Comparison of ENCODE assay signal across 17 cellular contexts in genomic region chr18:10516078-10516477, GRCh38. TPM values are rescaled to one million over a fixed set of nuclear protein-coding genes. Genes with fewer than 3 reads are reported as not detected.
DNase-seq lines count a peak whose midpoint lies in the region; ATAC-seq, FAIRE-seq and TF ChIP-seq lines count a peak whose summit lies in the region.
"Had no signal": no experiment of that assay in that cellular context is flagged by ENCODE, and none has a peak within 500 bp of the region (broad histone marks: within the 10 kb centered on the region; RNA-seq: fewer than 3 reads in every experiment).

No MANE protein-coding gene starts in this region.

- H3K36me3 ChIP-seq in SK-N-MC (ENCODE audit: insufficient read depth, low read length): no peaks in the 10 kb centered on the region
- H3K36me3 ChIP-seq in adipocyte (ENCODE audit: control insufficient read depth, insufficient read depth, low read length, severe bottlenecking): no peaks in the 10 kb centered on the region
- no peaks in the 10 kb centered on the region for H3K36me3 ChIP-seq in mesenchymal stem cell (ENCODE audit: control insufficient read depth in 1 of 2, insufficient read depth in 2 of 2, low read depth in 1 of 2, low read length in 2 of 2)
- H3K36me3 ChIP-seq in tibial artery: no peaks in the 10 kb centered on the region
- H3K36me3 ChIP-seq in neural progenitor cell: no peaks in the 10 kb centered on the region
- no peaks in the 10 kb centered on the region for H3K36me3 ChIP-seq in HepG2 (replicated peaks in 1 of 2; ENCODE audit: control insufficient read depth in 1 of 2, insufficient read depth in 2 of 2, low read length in 2 of 2)
- H3K36me3 ChIP-seq: BE2C had no signal

- H3K4me3 ChIP-seq in SK-N-MC: no peak overlapping the region
- H3K4me3 ChIP-seq in adipocyte (ENCODE audit: low read length): no peak overlapping the region
- H3K4me3 ChIP-seq in mesenchymal stem cell (ENCODE audit: insufficient read depth in 1 of 2, low read depth in 1 of 2, low read length in 2 of 2): no peak overlapping the region
- no peak overlapping the region for H3K4me3 ChIP-seq in tibial artery
- no peak overlapping the region for H3K4me3 ChIP-seq in neural progenitor cell
- H3K4me3 ChIP-seq in HepG2 (replicated peaks in 1 of 3; ENCODE audit: insufficient read depth in 1 of 3, low read depth in 2 of 3, low read length in 3 of 3): no peak overlapping the region
- H3K4me3 ChIP-seq: A549, GM23338 had no signal

- ATAC-seq in HepG2: no peak
- ATAC-seq: A549, GM23338 had no signal

- in situ Hi-C loops in HepG2 (cut with HindIII; ENCODE audit: extremely low pct_ligation_motif_present, low pct_unique_long_range_greater_than_20kb) (no loop called here), G401 (cut with HindIII; ENCODE audit: low sequenced_read_pairs) (no loop called here)

- no peaks in the 10 kb centered on the region for H3K27me3 Mint-ChIP-seq in neural progenitor cell (ENCODE audit: insufficient read depth, low read depth)

- H3K27me3 ChIP-seq in adipocyte (replicated peaks; ENCODE audit: control insufficient read depth, insufficient read depth, low read length) (peaks cover 3% of the 10 kb centered on the region), mesenchymal stem cell (ENCODE audit: control insufficient read depth in 1 of 2, insufficient read depth in 1 of 2, low read length in 2 of 2) (peaks cover 3 to 50% of the 10 kb centered on the region in 2 experiments), tibial artery (no peaks in the 10 kb centered on the region), neural progenitor cell (no peaks in the 10 kb centered on the region), HepG2 (ENCODE audit: control insufficient read depth in 1 of 2, insufficient read depth in 2 of 2, low read length in 2 of 2) (peaks cover 2 to 15% of the 10 kb centered on the region in 2 experiments; a peak in 3 of 5 replicates)

- H3K27ac ChIP-seq in SK-N-MC: peak overlapping the region; percentile 97
- no peak overlapping the region for H3K27ac ChIP-seq in mesenchymal stem cell (ENCODE audit: low read length, poor library complexity, severe bottlenecking)
- peak overlapping the region; percentile 59 to 69 for H3K27ac ChIP-seq in tibial artery
- no peak overlapping the region for H3K27ac ChIP-seq in neural progenitor cell
- no peak overlapping the region for H3K27ac ChIP-seq in HepG2 (ENCODE audit: extremely low read length, insufficient read depth, low read length)
- H3K27ac ChIP-seq: A549, C4-2B, HL-60 had no signal

- TF ChIP-seq EP300 in HepG2 (IDR thresholded peaks at IDR 0.05; ENCODE audit: low read depth in 2 of 2, low read length in 2 of 2) (no peak), HepG2 (CRISPR knock-in tag; IDR thresholded peaks at IDR 0.05; ENCODE audit: borderline replicate concordance) (no peak)

- H2BK12ac ChIP-seq in mesenchymal stem cell (ENCODE audit: low read length in 2 of 2): peak overlapping the region; percentile 22 to 25

- intact Hi-C loops in tibial artery (cut with DNase I; ENCODE audit: low total_unique reads): no loop called here
- intact Hi-C loops in HepG2 (cut with micrococcal nuclease; ENCODE audit: unreplicated experiment): no loop called here

- H4K20me1 ChIP-seq in neural progenitor cell (ENCODE audit: low read depth) (no peaks in the 10 kb centered on the region), HepG2 (ENCODE audit: insufficient read depth, low read length) (no peaks in the 10 kb centered on the region)

- H3K18ac ChIP-seq in mesenchymal stem cell (ENCODE audit: low read depth in 1 of 2, low read length in 2 of 2): peak overlapping the region; percentile 8 to 26

- no peak for FAIRE-seq in HepG2 (lab: Jason Lieb, UNC)
- FAIRE-seq: A549, G401.6, GM12891 had no signal

- no peak for TF ChIP-seq RAD21 in HepG2 (CRISPR knock-in tag; IDR thresholded peaks at IDR 0.05)

- no peak for TF ChIP-seq CTCF in tibial artery (IDR thresholded peaks at IDR 0.05)
- no peak for TF ChIP-seq CTCF in neural progenitor cell (IDR thresholded peaks at IDR 0.05)
- no peak for TF ChIP-seq CTCF in HepG2 (CRISPR knock-in tag; IDR thresholded peaks at IDR 0.05)

- H3K79me2 ChIP-seq in neural progenitor cell (ENCODE audit: low read depth) (no peaks in the 10 kb centered on the region), HepG2 (ENCODE audit: insufficient read depth, low read length) (no peaks in the 10 kb centered on the region)

- POLR2A ChIA-PET in HepG2 (lab: Yijun Ruan, JAX): no interaction called here

- BruUV-seq in HepG2 (replicated peaks; lab: Mats Ljungman, UMichigan): no TSS peak

- H2BK5ac ChIP-seq in mesenchymal stem cell (ENCODE audit: low read depth, low read length, poor library complexity, severe bottlenecking): no peak overlapping the region

- no peak overlapping the region for H3K23ac ChIP-seq in mesenchymal stem cell (ENCODE audit: low read length in 2 of 2)

- TF ChIP-seq POLR2A in HepG2 (IDR thresholded peaks at IDR 0.05; ENCODE audit: insufficient read depth in 1 of 2, low read depth in 2 of 2, low read length in 2 of 2): no peak

- H3F3A ChIP-seq in neural progenitor cell (ENCODE audit: low read depth): no peaks in the 10 kb centered on the region

- no peaks in the 10 kb centered on the region for H3K79me1 ChIP-seq in mesenchymal stem cell (replicated peaks; ENCODE audit: low read length, poor library complexity, severe bottlenecking)

- CTCF ChIA-PET in HepG2 (lab: Yijun Ruan, JAX; ENCODE audit: low intra/inter-chr PET ratio, low total read pairs): no interaction called here

- H3K36me3 Mint-ChIP-seq in neural progenitor cell: peaks cover 9% of the 10 kb centered on the region
- H3K36me3 Mint-ChIP-seq: CD4-positive, alpha-beta memory T cell had no signal

- H3K9ac ChIP-seq in SK-N-MC (ENCODE audit: insufficient read length): no peak overlapping the region
- peak overlapping the region; percentile 0 for H3K9ac ChIP-seq in adipocyte (ENCODE audit: low read length)
- no peak overlapping the region for H3K9ac ChIP-seq in mesenchymal stem cell (ENCODE audit: low read length)
- H3K9ac ChIP-seq in neural progenitor cell: no peak overlapping the region
- no peak overlapping the region for H3K9ac ChIP-seq in HepG2 (ENCODE audit: insufficient read depth, low read depth, low read length)

- no peak overlapping the region for H3K27ac Mint-ChIP-seq in neural progenitor cell
- H3K27ac Mint-ChIP-seq: CD4-positive, alpha-beta memory T cell; GM23338 had no signal

- H2AFZ ChIP-seq in mesenchymal stem cell (ENCODE audit: low read depth, low read length) (no peak overlapping the region), neural progenitor cell (replicated peaks) (no peak overlapping the region), HepG2 (ENCODE audit: low read length) (no peak overlapping the region)
- H2AFZ ChIP-seq: GM23338 had no signal

- H3K14ac ChIP-seq in mesenchymal stem cell (ENCODE audit: low read length in 2 of 2): no peak overlapping the region

- H4K8ac ChIP-seq in mesenchymal stem cell (ENCODE audit: low read length): no peak overlapping the region

- peaks cover 34% of the 10 kb centered on the region for H3K4me1 ChIP-seq in adipocyte (ENCODE audit: control insufficient read depth, insufficient read depth, low read length)
- peaks cover 5% of the 10 kb centered on the region for H3K4me1 ChIP-seq in mesenchymal stem cell (ENCODE audit: control insufficient read depth, insufficient read depth, low read depth, low read length)
- peaks cover 0 to 50% (median 43%) of the 10 kb centered on the region in 4 donors for H3K4me1 ChIP-seq in tibial artery
- H3K4me1 ChIP-seq in neural progenitor cell: no peaks in the 10 kb centered on the region
- peaks cover 18% of the 10 kb centered on the region for H3K4me1 ChIP-seq in HepG2 (ENCODE audit: insufficient read depth, low read length)
- H3K4me1 ChIP-seq: A549, BE2C had no signal

- H3K4me3 Mint-ChIP-seq in neural progenitor cell: no peak overlapping the region
- H3K4me3 Mint-ChIP-seq: CD4-positive, alpha-beta memory T cell; GM23338 had no signal

- H4K91ac ChIP-seq in mesenchymal stem cell (ENCODE audit: low read length): peak overlapping the region; percentile 54

- WGBS in mesenchymal stem cell: 83% methylated on average over 2 of the region's 2 CpGs
- 38% methylated on average over 2 of the region's 2 CpGs for WGBS in HepG2 (ENCODE audit: low lambda C conversion rate)

- H3K9me3 Mint-ChIP-seq in neural progenitor cell: peaks cover 14% of the 10 kb centered on the region
- H3K9me3 Mint-ChIP-seq: GM23338 had no signal

- H2BK15ac ChIP-seq in mesenchymal stem cell (ENCODE audit: low read depth, poor library complexity, severe bottlenecking): no peak overlapping the region

- peaks cover 30% of the 10 kb centered on the region for H3K4me1 Mint-ChIP-seq in neural progenitor cell
- H3K4me1 Mint-ChIP-seq: GM23338 had no signal

- H2AK5ac ChIP-seq in mesenchymal stem cell (ENCODE audit: low read length, severe bottlenecking): no peak overlapping the region

- H2BK120ac ChIP-seq in mesenchymal stem cell (ENCODE audit: low read depth, low read length): no peak overlapping the region

- DNase-seq in SK-N-MC (ENCODE audit: low read depth, low spot score): no peak
- no peak for DNase-seq in adipocyte (ENCODE audit: low read depth)
- no peak for DNase-seq in mesenchymal stem cell
- DNase-seq in tibial artery: no peak
- DNase-seq in neural progenitor cell (ENCODE audit: low spot score): no peak
- DNase-seq in HepG2 (ENCODE audit: low spot score): no peak
- no peak for DNase-seq in G401 (ENCODE audit: low spot score)
- DNase-seq: BE2C; CD4-positive, alpha-beta memory T cell; DMS79; H7 had no signal

- H3K4me2 ChIP-seq in mesenchymal stem cell (ENCODE audit: low read length, poor library complexity, severe bottlenecking): no peak overlapping the region
- H3K4me2 ChIP-seq in neural progenitor cell: no peak overlapping the region
- H3K4me2 ChIP-seq in HepG2 (ENCODE audit: low read depth, low read length): no peak overlapping the region
- H3K4me2 ChIP-seq: A549, GM23338 had no signal

- peaks cover 10% of the 10 kb centered on the region; the same call in 1 of the 2 replicates for H3K9me3 ChIP-seq in SK-N-MC (ENCODE audit: low read depth, low read length)
- H3K9me3 ChIP-seq in adipocyte (ENCODE audit: control insufficient read depth, low read length): peaks cover 8% of the 10 kb centered on the region
- H3K9me3 ChIP-seq in mesenchymal stem cell (ENCODE audit: control insufficient read depth, low read length): no peaks in the 10 kb centered on the region
- H3K9me3 ChIP-seq in tibial artery: no peaks in the 10 kb centered on the region
- H3K9me3 ChIP-seq in neural progenitor cell (ENCODE audit: low read depth): no peaks in the 10 kb centered on the region
- no peaks in the 10 kb centered on the region for H3K9me3 ChIP-seq in HepG2 (ENCODE audit: low read length)
- H3K9me3 ChIP-seq: BE2C had no signal

- H3K4ac ChIP-seq in mesenchymal stem cell (ENCODE audit: low read depth in 1 of 2, low read length in 2 of 2): no peak overlapping the region

RNA-seq across cellular contexts. Expression of gene NAPG, which starts 9.7 kb away (rescaled TPM):
- 21.3 TPM for polyA plus RNA-seq in mesenchymal stem cell (2013, experiment 1 of 2)
- polyA plus RNA-seq in mesenchymal stem cell (2013, experiment 2 of 2): 21.5 TPM
- total RNA-seq in neural progenitor cell (ENCODE audit: low replicate concordance): 30.1 and 56.6 TPM in 2 replicates
- total RNA-seq in HepG2 (2016; rRNA removed; fragmentation: Illumina TruSeq; extraction: Trizol): 34.4 and 46.0 TPM in 2 replicates
- total RNA-seq in HepG2 (2016; cell fraction: cytosol; rRNA removed; fragmentation: Illumina TruSeq; extraction: Trizol; ENCODE audit: low read depth): 13.1 and 18.0 TPM in 2 replicates
- total RNA-seq in HepG2 (2016; cell fraction: insoluble cytoplasmic fraction; rRNA removed; fragmentation: Illumina TruSeq; extraction: Trizol): 33.7 and 49.2 TPM in 2 replicates
- total RNA-seq in HepG2 (2016; cell fraction: membrane; rRNA removed; fragmentation: Illumina TruSeq; extraction: Trizol): 16.7 and 21.2 TPM in 2 replicates
- total RNA-seq in HepG2 (2016; cell fraction: nucleus; rRNA removed; fragmentation: Illumina TruSeq; extraction: Trizol): 34.5 and 35.6 TPM in 2 replicates
- polyA plus RNA-seq in HepG2 (2011; rRNA removed): 17.0 and 19.8 TPM in 2 replicates
- polyA plus RNA-seq in HepG2 (2011; cell fraction: cytosol; rRNA removed): 7.7 and 11.1 TPM in 2 replicates
- 10.3 and 13.3 TPM in 2 replicates for polyA plus RNA-seq in HepG2 (2011; cell fraction: nucleus; rRNA removed)
- 15.2 and 17.1 TPM in 2 replicates for polyA plus RNA-seq in HepG2 (2012)
- polyA plus RNA-seq in HepG2 (2016; cell fraction: cytosol; fragmentation: Illumina TruSeq; extraction: Trizol; ENCODE audit: low read depth): 3.7 and 4.1 TPM in 2 replicates
- 31.6 and 34.5 TPM in 2 replicates for polyA plus RNA-seq in HepG2 (2016; cell fraction: insoluble cytoplasmic fraction; fragmentation: Illumina TruSeq; extraction: Trizol; ENCODE audit: low read depth)
- polyA plus RNA-seq in HepG2 (2016; cell fraction: membrane; fragmentation: Illumina TruSeq; extraction: Trizol; ENCODE audit: low read depth): 7.1 and 7.2 TPM in 2 replicates
- 35.2 and 40.1 TPM in 2 replicates for polyA plus RNA-seq in HepG2 (2016; cell fraction: nucleus; fragmentation: Illumina TruSeq; extraction: Trizol; ENCODE audit: insufficient read depth, low read depth)
- polyA minus RNA-seq in HepG2 (2011; rRNA and poly(A)+ RNA removed; ENCODE audit: low replicate concordance): 13.9 and 14.1 TPM in 2 replicates
- polyA minus RNA-seq in HepG2 (2011; cell fraction: cytosol; rRNA and poly(A)+ RNA removed): 13.5 and 15.2 TPM in 2 replicates
- 40.4 and 42.6 TPM in 2 replicates for polyA minus RNA-seq in HepG2 (2011; cell fraction: nucleus; rRNA and poly(A)+ RNA removed)
- 21.4 and 25.7 TPM in 2 replicates for total RNA-seq in G401 (2014; rRNA removed; shearing (Covaris generic))

Comparison
In these comparisons a context has a peak if more than half of its experiments do, and no peak if none do; other contexts are left out.
1. H3K27ac ChIP-seq: peak in SK-N-MC (single experiment) and tibial artery (2 of 2); none in mesenchymal stem cell (single experiment), neural progenitor cell (single experiment) and HepG2 (single experiment).